10 cellular contexts compared by ENCODE assay signal in genomic region chr1:100955322-100955721, GRCh38. TPM values are rescaled to one million over a fixed set of nuclear protein-coding genes. Genes with fewer than 3 reads are reported as not detected.
A peak's percentile ranks its signal among the peaks of the same experiment; 100 is the strongest.
DNase-seq lines count a peak whose midpoint lies in the region; ATAC-seq and TF ChIP-seq lines count a peak whose summit lies in the region.
"Had no signal": no experiment of that assay in that cellular context is flagged by ENCODE, and none has a peak within 500 bp of the region (broad histone marks: within the 10 kb centered on the region; RNA-seq: fewer than 3 reads in every experiment).

No MANE protein-coding gene starts in this region.

- TF ChIP-seq CTCF in WTC11 (IDR thresholded peaks at IDR 0.05) = no peak

- no peak overlapping the region for H3K27ac Mint-ChIP-seq in WTC11

- no peak overlapping the region for H3K23ac ChIP-seq in neuronal stem cell (ENCODE audit: low read depth, low read length, poor library complexity)

- no peaks in the 10 kb centered on the region for H3K9me3 ChIP-seq in neuronal stem cell (replicated peaks in 1 of 2; ENCODE audit: control insufficient read depth in 2 of 2, insufficient read depth in 1 of 2, low read depth in 1 of 2, low read length in 2 of 2)

- no peak overlapping the region for H3K4me3 ChIP-seq in neuronal stem cell (ENCODE audit: low read length in 2 of 2)

- H2BK12ac ChIP-seq in neuronal stem cell (ENCODE audit: low read length) = no peak overlapping the region

- peaks cover 9% of the 10 kb centered on the region; the same call in 1 of the 2 replicates for H3K36me3 Mint-ChIP-seq in WTC11

- H3K9me3 Mint-ChIP-seq in WTC11 = no peaks in the 10 kb centered on the region

- no peak overlapping the region for H4K91ac ChIP-seq in neuronal stem cell (ENCODE audit: low read depth, low read length, poor library complexity)

- H3K36me3 ChIP-seq in neuronal stem cell (replicated peaks in 1 of 2; ENCODE audit: control insufficient read depth in 2 of 2, insufficient read depth in 2 of 2, low read length in 2 of 2) = peaks cover 0 to 26% of the 10 kb centered on the region in 2 donors

- no peak overlapping the region for H4K8ac ChIP-seq in neuronal stem cell (ENCODE audit: low read depth, low read length)

- peaks cover 41% of the 10 kb centered on the region for H3K4me1 Mint-ChIP-seq in WTC11

- H3K79me1 ChIP-seq in neuronal stem cell (ENCODE audit: low read depth, low read length) = no peaks in the 10 kb centered on the region

- H2BK5ac ChIP-seq in neuronal stem cell (ENCODE audit: low read length) = no peak overlapping the region

- H3K18ac ChIP-seq in neuronal stem cell (ENCODE audit: low read length) = no peak overlapping the region

- POLR2A ChIA-PET in WTC11 (lab: Charles Lee) = no interaction called here

- peaks cover 6 to 9% of the 10 kb centered on the region in 2 donors for H3K4me1 ChIP-seq in neuronal stem cell (ENCODE audit: control insufficient read depth in 2 of 2, insufficient read depth in 1 of 2, low read depth in 1 of 2, low read length in 2 of 2)

- no peaks in the 10 kb centered on the region for H3K27me3 Mint-ChIP-seq in WTC11 (ENCODE audit: low read depth)

- H3K9ac ChIP-seq in neuronal stem cell (ENCODE audit: low read depth, low read length, poor library complexity) = no peak overlapping the region

- no peak overlapping the region for H2BK120ac ChIP-seq in neuronal stem cell (ENCODE audit: low read depth, low read length)

- H3K14ac ChIP-seq in neuronal stem cell (ENCODE audit: low read length) = no peak overlapping the region

- H2BK15ac ChIP-seq in neuronal stem cell (ENCODE audit: low read length) = no peak overlapping the region

- CTCF ChIA-PET in WTC11 (lab: Charles Lee) = no interaction called here

- no peak overlapping the region for H3K4me2 ChIP-seq in neuronal stem cell (ENCODE audit: insufficient read depth, low read length, poor library complexity, severe bottlenecking)

- WGBS in neuronal stem cell (ENCODE audit: extremely low coverage in 2 of 2, insufficient read length in 2 of 2, insufficient replicate concordance in 1 of 2), 2 donors = no CpG with 5 or more reads among the region's 1 CpG

- no peak overlapping the region for H2AK5ac ChIP-seq in neuronal stem cell (ENCODE audit: low read depth, low read length)

- ATAC-seq in GM18867 (IDR thresholded peaks at IDR 0.05; ENCODE audit: unreplicated experiment) = no peak
- ATAC-seq in WTC11 = no peak
- no peak for ATAC-seq in GM18870 (IDR thresholded peaks at IDR 0.05; ENCODE audit: unreplicated experiment)

- no peaks in the 10 kb centered on the region for H3K27me3 ChIP-seq in neuronal stem cell (ENCODE audit: control insufficient read depth in 3 of 3, insufficient read depth in 3 of 3, low read depth in 1 of 3, low read length in 3 of 3)

- no peak overlapping the region for H3K27ac ChIP-seq in neuronal stem cell (replicated peaks; ENCODE audit: low read length)

- H2AFZ ChIP-seq in neuronal stem cell (ENCODE audit: low read length) = no peak overlapping the region

- no peak overlapping the region for H3K4me3 Mint-ChIP-seq in WTC11

- no peak overlapping the region for H3K4ac ChIP-seq in neuronal stem cell (ENCODE audit: low read length)

- peak; percentile 92 for DNase-seq in ELR (ENCODE audit: low read depth)
- DNase-seq in LHCN-M2 (ENCODE audit: low read depth) = peak; percentile 76
- peak; percentile 95 for DNase-seq in dedifferentiated amniotic fluid mesenchymal stem cell (ENCODE audit: extremely low spot score)
- DNase-seq in neuronal stem cell (ENCODE audit: low spot score) = peak; percentile 46
- DNase-seq in COLO668 (lab: John Stamatoyannopoulos, UW; ENCODE audit: unreplicated experiment) = no peak
- DNase-seq in WTC11 (ENCODE audit: low spot score) = no peak
- DNase-seq: activated gamma-delta T cell, retina had no signal

TF ChIP-seq in WTC11, 78 proteins besides CTCF, POLR2A, EP300 and RAD21:
- no peak for TF ChIP-seq E2F5 (CRISPR knock-in tag; IDR thresholded peaks at IDR 0.05)
- no peak for TF ChIP-seq NR3C1 (CRISPR knock-in tag; conservative IDR thresholded peaks at IDR 0.05; ENCODE audit: low read depth)
- no peak for TF ChIP-seq ZNF138 (CRISPR knock-in tag; conservative IDR thresholded peaks at IDR 0.05)

RNA-seq across cellular contexts. Expression of gene SLC30A7, which starts 59.4 kb away (rescaled TPM):
- total RNA-seq in LHCN-M2 (2014; rRNA removed) = 35.2 and 39.6 TPM in 2 replicates
- polyA plus RNA-seq in LHCN-M2 (2012) = 6.4 TPM
- 6.6 TPM for polyA plus RNA-seq in neuronal stem cell (2013, experiment 1 of 2)
- 7.1 TPM for polyA plus RNA-seq in neuronal stem cell (2013, experiment 2 of 2)
- 17.2 to 20.7 TPM (median 18.6 TPM) in 3 replicates for total RNA-seq in WTC11 (2021)

Comparison
In these comparisons a context has a peak if more than half of its experiments do, and no peak if none do; other contexts are left out.
1. DNase-seq: peak in ELR (single experiment), LHCN-M2 (single experiment), dedifferentiated amniotic fluid mesenchymal stem cell (single experiment) and neuronal stem cell (single experiment); none in COLO668 (single experiment) and WTC11 (single experiment).